Comparison of ENCODE assay signal across 16 cellular contexts in genomic region chr3:114558271-114558670, GRCh38.
DNase-seq lines count a peak whose midpoint lies in the region; ATAC-seq, FAIRE-seq and TF ChIP-seq lines count a peak whose summit lies in the region.
"Had no signal": no experiment of that assay in that cellular context is flagged by ENCODE, and none has a peak within 500 bp of the region (broad histone marks: within the 10 kb centered on the region; RNA-seq: fewer than 3 reads in every experiment).

No MANE protein-coding gene starts in this region.

- H3K36me3 ChIP-seq in lung (ENCODE audit: control insufficient read depth in 2 of 2, insufficient read depth in 2 of 2, low read length in 2 of 2), result no peaks in the 10 kb centered on the region
- H3K36me3 ChIP-seq: MG63, neural progenitor cell, vagina had no signal

- no peaks in the 10 kb centered on the region for H3K9me3 ChIP-seq in lung (ENCODE audit: control insufficient read depth in 2 of 2, insufficient read depth in 1 of 2, low read length in 1 of 2)
- H3K9me3 ChIP-seq: MG63, vagina had no signal

- ATAC-seq in lung (ENCODE audit: insufficient read depth, low FRiP score) (peak; percentile 72), left colon (no peak)
- ATAC-seq: T-cell had no signal

- H3K4me3 ChIP-seq in lung, result no peak overlapping the region
- H3K4me3 ChIP-seq: MG63, neural progenitor cell, vagina had no signal

- peak overlapping the region; percentile 62 for H3K27ac ChIP-seq in epithelial cell of prostate
- peak overlapping the region in 1 of 2 donors; percentile 74 for H3K27ac ChIP-seq in lung (ENCODE audit: low read depth in 1 of 2, low read length in 1 of 2)
- H3K27ac ChIP-seq: neural progenitor cell, vagina had no signal

- H3K27me3 ChIP-seq in lung (ENCODE audit: control insufficient read depth, insufficient read depth), result no peaks in the 10 kb centered on the region
- H3K27me3 ChIP-seq: MG63, neural progenitor cell, vagina had no signal

- TF ChIP-seq CTCF in lung (IDR thresholded peaks at IDR 0.05; ENCODE audit: control extremely low read depth, extremely low read depth), result no peak

- 70 to 86% methylated on average over 4 of the region's 4 CpGs for WGBS in lung, 2 donors

- H3K4me1 ChIP-seq in lung (ENCODE audit: control insufficient read depth in 2 of 2, insufficient read depth in 2 of 2, low read length in 2 of 2), result peaks cover 0 to 18% of the 10 kb centered on the region in 2 donors
- H3K4me1 ChIP-seq: neural progenitor cell had no signal

- DNase-seq in AG08395 (ENCODE audit: low spot score) (peak; percentile 9), HT1080 (ENCODE audit: low read depth) (peak; percentile 41), epithelial cell of prostate (ENCODE audit: low read depth, low spot score) (no peak), lung (ENCODE audit: low spot score) (no peak), left colon (no peak), GM19240 (ENCODE audit: insufficient read length, low spot score) (no peak), GM19239 (ENCODE audit: insufficient read length, low spot score) (no peak), DMS114 treated with DMSO at 0.1 percent for 48 hours (lab: John Stamatoyannopoulos, UW; ENCODE audit: unreplicated experiment) (no peak)
- DNase-seq: GDM1; kidney; MG63; NK-92 treated with Interleukin-12 subunit alpha and Interleukin-12 subunit beta, amount 100 ng/mL, for 24 hours; T-cell had no signal

- intact Hi-C loops in left colon (cut with DNase I, micrococcal nuclease), result no loop called here

- FAIRE-seq in GM19239 (lab: Jason Lieb, UNC), result no peak
- FAIRE-seq: GM12891, kidney had no signal

Comparison
In these comparisons a context has a peak if more than half of its experiments do, and no peak if none do; other contexts are left out.
1. DNase-seq: peak in AG08395 (single experiment) and HT1080 (single experiment); none in epithelial cell of prostate (single experiment), lung (single experiment), left colon (0 of 2), GM19240 (single experiment), GM19239 (single experiment) and DMS114 treated with DMSO at 0.1 percent for 48 hours (single experiment).